Comparison of ENCODE assay signal across 18 cellular contexts in genomic region chr13:50576156-50576555, GRCh38.
A peak's percentile ranks its signal among the peaks of the same experiment; 100 is the strongest.
DNase-seq lines count a peak whose midpoint lies in the region; ATAC-seq and FAIRE-seq lines count a peak whose summit lies in the region.
"Had no signal": no experiment of that assay in that cellular context is flagged by ENCODE, and none has a peak within 500 bp of the region (broad histone marks: within the 10 kb centered on the region; RNA-seq: fewer than 3 reads in every experiment).

No MANE protein-coding gene starts in this region.

- no peak overlapping the region for H2AFZ ChIP-seq in GM23248

- DNase-seq in GM23248, result peak; percentile 10
- peak; percentile 74 for DNase-seq in NCI-H2029 treated with DMSO at 0.1 percent for 48 hours (lab: John Stamatoyannopoulos, UW)
- peak; percentile 92 for DNase-seq in SHP77 treated with DMSO at 0.1 percent for 48 hours (lab: John Stamatoyannopoulos, UW)
- DNase-seq in small intestine, result peak; percentile 13
- no peak for DNase-seq in SIG-M5 (lab: John Stamatoyannopoulos, UW)
- DNase-seq in GOT3 (lab: John Stamatoyannopoulos, UW), result no peak
- no peak for DNase-seq in ecto neural progenitor cell (ENCODE audit: low spot score)
- DNase-seq: activated naive CD8-positive, alpha-beta T cell treated with anti-CD3 and anti-CD28 coated beads, Interleukin-2, amount 10 ng/mL, durations not matched to agents 7 days and 5 days; caudate nucleus; glutamatergic neuron; islet precursor cell; KBM-7; naive B cell; NCI-H524; retina; stimulated activated CD4-positive, alpha-beta T cell treated with anti-CD3 and anti-CD28 coated beads, Interleukin-2, amount 100 ng/mL, for 48 hours had no signal

- ATAC-seq in HG03025 (IDR thresholded peaks at IDR 0.05; ENCODE audit: low FRiP score, unreplicated experiment), result no peak

- WGBS in GM23248 (ENCODE audit: low coverage in 1 of 2, low lambda C conversion rate in 2 of 2, missing lambda C conversion rate in 2 of 2), 2 experiments, result 48 to 50% methylated on average over 6 of the region's 6 CpGs
- WGBS in small intestine, 3 donors, result 31 to 59% (median 36%) methylated on average over 6 of the region's 6 CpGs

- H3K79me2 ChIP-seq in GM23248 (ENCODE audit: insufficient read depth), result no peaks in the 10 kb centered on the region

- no peak overlapping the region for H3K4me2 ChIP-seq in GM23248 (ENCODE audit: unreplicated experiment)

- in situ Hi-C loops in GM23248 (cut with MboI), result no loop called here

- H3K27me3 ChIP-seq in GM23248 (replicated peaks; ENCODE audit: insufficient read depth), result no peaks in the 10 kb centered on the region
- H3K27me3 ChIP-seq in small intestine (ENCODE audit: control insufficient read depth in 2 of 2, insufficient read depth in 2 of 2, low read length in 2 of 2), result no peaks in the 10 kb centered on the region
- H3K27me3 ChIP-seq: BLaER1 treated with 17β-estradiol and CSF1 and Interleukin-3, amounts not matched to agents 10 nM and 100 nM had no signal

- H3K27ac ChIP-seq in GM23248 (no peak overlapping the region), small intestine (ENCODE audit: low read depth in 1 of 2, low read length in 1 of 2) (no peak overlapping the region)
- H3K27ac ChIP-seq: BLaER1 treated with 17β-estradiol and CSF1 and Interleukin-3, amounts not matched to agents 10 nM and 100 nM had no signal

- H3F3A ChIP-seq in GM23248 (ENCODE audit: insufficient read depth), result peaks cover 28% of the 10 kb centered on the region; the same call in 1 of the 2 replicates

- H3K9me2 ChIP-seq in GM23248 (ENCODE audit: insufficient read depth), result no peaks in the 10 kb centered on the region

- no peak overlapping the region for H3K9ac ChIP-seq in GM23248
- H3K9ac ChIP-seq: BLaER1 treated with 17β-estradiol and CSF1 and Interleukin-3, amounts not matched to agents 10 nM and 100 nM had no signal

- H3K9me3 ChIP-seq in GM23248 (ENCODE audit: low read depth), result no peaks in the 10 kb centered on the region
- no peaks in the 10 kb centered on the region for H3K9me3 ChIP-seq in small intestine (ENCODE audit: control insufficient read depth, low read depth)

- H3K4me1 ChIP-seq in GM23248 (ENCODE audit: insufficient read depth) (peaks cover 25% of the 10 kb centered on the region), small intestine (ENCODE audit: control insufficient read depth in 2 of 2, insufficient read depth in 1 of 2, low read depth in 1 of 2, low read length in 1 of 2) (no peaks in the 10 kb centered on the region)

- no peak for FAIRE-seq in small intestine (lab: Jason Lieb, UNC)

- no peaks in the 10 kb centered on the region for H4K20me1 ChIP-seq in GM23248 (ENCODE audit: insufficient read depth)
- H4K20me1 ChIP-seq: BLaER1 treated with 17β-estradiol and CSF1 and Interleukin-3, amounts not matched to agents 10 nM and 100 nM had no signal

- H3K36me3 ChIP-seq in GM23248 (ENCODE audit: low read depth) (no peaks in the 10 kb centered on the region), small intestine (ENCODE audit: control insufficient read depth in 2 of 2, insufficient read depth in 2 of 2, low read length in 2 of 2) (no peaks in the 10 kb centered on the region)
- H3K36me3 ChIP-seq: BLaER1 treated with 17β-estradiol and CSF1 and Interleukin-3, amounts not matched to agents 10 nM and 100 nM had no signal

- H3K4me3 ChIP-seq in GM23248 (no peak overlapping the region), small intestine (ENCODE audit: low read depth in 1 of 2, low read length in 2 of 2) (no peak overlapping the region)
- H3K4me3 ChIP-seq: BLaER1 treated with 17β-estradiol and CSF1 and Interleukin-3, amounts not matched to agents 10 nM and 100 nM had no signal

Comparison
In these comparisons a context has a peak if more than half of its experiments do, and no peak if none do; other contexts are left out.
1. DNase-seq: peak in GM23248 (single experiment), NCI-H2029 treated with DMSO at 0.1 percent for 48 hours (single experiment), SHP77 treated with DMSO at 0.1 percent for 48 hours (single experiment) and small intestine (single experiment); none in SIG-M5 (single experiment), GOT3 (single experiment) and ecto neural progenitor cell (single experiment).